In the genomic region with DNA sequence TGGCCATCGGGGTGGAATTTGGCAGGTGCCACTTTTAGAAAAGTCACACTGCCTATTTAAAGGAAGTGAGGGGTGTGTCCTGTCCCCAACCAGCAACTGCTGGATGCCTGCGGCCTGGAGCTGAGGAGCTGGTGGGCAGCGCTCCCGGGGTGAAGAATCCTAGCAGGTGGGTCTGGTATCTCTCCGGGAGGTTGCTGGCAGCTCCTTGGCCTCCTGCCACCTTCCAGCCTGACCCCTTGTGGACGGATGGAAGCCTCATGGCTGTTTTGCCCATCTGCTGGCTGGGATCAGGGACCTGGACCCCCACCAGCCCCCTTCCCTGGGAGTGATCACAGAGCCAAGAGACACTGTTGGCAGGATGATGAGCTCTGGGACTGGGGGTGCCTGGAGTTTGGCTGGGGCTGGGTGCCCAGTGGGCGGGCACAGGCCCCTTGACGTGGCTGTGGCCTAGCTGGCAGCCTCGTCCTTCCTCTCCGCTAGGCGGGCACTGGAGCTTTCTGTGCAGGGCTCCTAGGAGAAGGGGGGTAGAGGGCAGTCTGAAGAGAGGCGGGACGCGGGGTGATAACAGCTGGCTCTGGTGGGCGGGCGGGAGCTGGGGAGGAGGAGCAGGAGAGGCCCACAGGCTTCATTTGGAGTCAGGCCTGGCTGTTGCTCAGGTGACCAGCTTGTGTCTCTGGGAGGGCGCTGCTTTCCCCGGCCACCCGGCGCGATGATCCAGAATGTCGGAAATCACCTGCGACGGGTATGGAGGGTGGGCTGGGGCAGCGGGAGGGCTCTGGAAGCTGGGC, we compare ENCODE assay signal across 8 cellular contexts.
DNase-seq lines count a peak whose midpoint lies in the region; ATAC-seq and TF ChIP-seq lines count a peak whose summit lies in the region.

Gene ACOT11, plus strand, starts transcription at position 628 of the 788 bp plus-strand sequence. Its CDS starts 82 bp downstream, at position 710.

- no peak for DNase-seq in HFF-Myc (ENCODE audit: extremely low read depth, low read depth)
- peak; percentile 26 for DNase-seq in SW480 (ENCODE audit: low spot score)
- DNase-seq in foreskin fibroblast, result peak; percentile 81 to 88
- peak in 54 of 56 donors; percentile 36 to 90 (median 77) for DNase-seq in nucleus accumbens (lab: John Stamatoyannopoulos, UW)
- no peak for DNase-seq in COLO668 (lab: John Stamatoyannopoulos, UW; ENCODE audit: unreplicated experiment)
- no peak for DNase-seq in NCI-H748 treated with DMSO at 0.1 percent for 48 hours (lab: John Stamatoyannopoulos, UW)
- DNase-seq in amniotic stem cell (lab: John Stamatoyannopoulos, UW), result no peak

- TF ChIP-seq CTCF in HFF-Myc (IDR thresholded peaks at IDR 0.05; ENCODE audit: low read depth, low read length, missing control alignments) (peak; percentile 37), foreskin fibroblast (IDR thresholded peaks at IDR 0.05; ENCODE audit: low read depth, low read length) (peak; percentile 19)

- H3K4me3 ChIP-seq in HFF-Myc (replicated peaks; ENCODE audit: low read depth, low read length) (no peak within 1 kb of the TSS), foreskin fibroblast (ENCODE audit: low read depth in 1 of 2, low read length in 2 of 2) (peak within 1 kb of the TSS in 1 of 2 donors; percentile 46)

- ATAC-seq in GM18909 (IDR thresholded peaks at IDR 0.05; ENCODE audit: poor library complexity, unreplicated experiment), result no peak

Comparison
In these comparisons a context has a peak if more than half of its experiments do, and no peak if none do; other contexts are left out.
1. DNase-seq: peak in SW480 (single experiment), foreskin fibroblast (2 of 2) and nucleus accumbens (54 of 56); none in HFF-Myc (single experiment), COLO668 (single experiment), NCI-H748 treated with DMSO at 0.1 percent for 48 hours (single experiment) and amniotic stem cell (single experiment).